ENCODE assay signal across 16 cellular contexts in the genomic region with DNA sequence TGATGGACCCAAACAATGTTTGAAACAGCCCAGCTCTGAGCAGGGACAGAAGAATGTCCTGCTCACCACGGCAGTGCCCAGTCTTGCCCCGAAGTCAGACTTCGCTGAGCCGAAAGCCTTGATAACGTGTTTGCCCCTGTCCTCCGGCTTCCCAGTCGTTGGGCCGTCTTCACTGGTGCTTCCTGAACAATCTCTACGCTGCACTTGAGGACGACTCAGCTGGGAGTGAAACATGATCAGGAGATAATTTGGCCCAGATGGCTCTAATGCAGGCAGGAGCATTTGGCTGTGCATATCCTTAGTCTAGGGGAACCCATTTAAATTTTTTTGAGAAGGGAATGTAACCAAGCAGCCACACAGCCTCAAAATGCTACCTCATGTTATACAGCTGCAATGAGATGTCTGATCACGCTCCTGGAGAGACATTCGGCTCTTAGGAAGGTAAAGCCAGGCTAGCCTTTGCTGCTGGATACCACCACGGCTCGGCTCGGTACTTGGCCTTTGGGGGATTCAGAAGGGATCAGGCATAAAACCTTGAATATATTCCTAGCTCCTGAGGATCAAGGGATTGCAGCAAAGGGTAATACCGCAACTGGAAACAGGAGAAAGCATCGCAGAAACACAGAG. TPM values are rescaled to one million over a fixed set of nuclear protein-coding genes. Genes with fewer than 3 reads are reported as not detected.
A peak's percentile ranks its signal among the peaks of the same experiment; 100 is the strongest.
DNase-seq lines count a peak whose midpoint lies in the region; ATAC-seq and TF ChIP-seq lines count a peak whose summit lies in the region.
"Had no signal": no experiment of that assay in that cellular context is flagged by ENCODE, and none has a peak within 500 bp of the region (broad histone marks: within the 10 kb centered on the region; RNA-seq: fewer than 3 reads in every experiment).

No MANE protein-coding gene starts in this region.

- no peaks in the 10 kb centered on the region for H3K36me3 ChIP-seq in A673 (ENCODE audit: insufficient read depth, low read length, poor library complexity, severe bottlenecking)
- H3K36me3 ChIP-seq in SJCRH30: no peaks in the 10 kb centered on the region
- H3K36me3 ChIP-seq: colonic mucosa, vagina had no signal

- H3K27me3 ChIP-seq in A673 (replicated peaks; ENCODE audit: insufficient read depth, low read depth, low read length, poor library complexity): no peaks in the 10 kb centered on the region
- H3K27me3 ChIP-seq in SJCRH30: no peaks in the 10 kb centered on the region
- H3K27me3 ChIP-seq: colonic mucosa, vagina had no signal

- no peak for ATAC-seq in GM21360 (IDR thresholded peaks at IDR 0.05; ENCODE audit: unreplicated experiment)
- no peak for ATAC-seq in GM21447 (IDR thresholded peaks at IDR 0.05; ENCODE audit: unreplicated experiment)
- ATAC-seq: left cardiac atrium, T-helper 17 cell had no signal

- intact Hi-C loops in A673 (cut with micrococcal nuclease; ENCODE audit: unreplicated experiment): no loop called here

- peak; percentile 62 for DNase-seq in A673 (ENCODE audit: low spot score)
- peak; percentile 90 for DNase-seq in HFF-Myc (ENCODE audit: extremely low read depth, low read depth)
- DNase-seq in SJCRH30: peak; percentile 8 to 31
- DNase-seq in fibroblast of the aortic adventitia (ENCODE audit: low read depth): peak; percentile 32
- no peak for DNase-seq in nucleus accumbens (lab: John Stamatoyannopoulos, UW)
- DNase-seq in activated CD8-positive, alpha-beta memory T cell treated with anti-CD3 and anti-CD28 coated beads, Interleukin-2, amount 50 U/mL, for 4 hours: no peak
- DNase-seq: activated CD8-positive, alpha-beta memory T cell treated with anti-CD3 and anti-CD28 coated beads for 24 hours; activated naive CD4-positive, alpha-beta T cell treated with anti-CD3 and anti-CD28 coated beads for 36 hours; colonic mucosa; left cardiac atrium; NCI-H1048; T-helper 17 cell had no signal

- TF ChIP-seq CTCF in A673 (conservative IDR thresholded peaks at IDR 0.05; ENCODE audit: low read depth, low read length) (no peak), HFF-Myc (IDR thresholded peaks at IDR 0.05; ENCODE audit: low read depth, low read length, missing control alignments) (no peak), fibroblast of the aortic adventitia (IDR thresholded peaks at IDR 0.05; ENCODE audit: insufficient read depth, low read length) (no peak)

- no peaks in the 10 kb centered on the region for H3K4me1 ChIP-seq in A673 (ENCODE audit: insufficient read depth, low read length, poor library complexity, severe bottlenecking)
- H3K4me1 ChIP-seq in SJCRH30: no peaks in the 10 kb centered on the region
- H3K4me1 ChIP-seq: colonic mucosa, vagina had no signal

- H3K27ac ChIP-seq in A673 (ENCODE audit: low read depth, low read length, poor library complexity, severe bottlenecking) (peak overlapping the region; percentile 8), SJCRH30 (no peak overlapping the region)
- H3K27ac ChIP-seq: colonic mucosa, HL-60, vagina had no signal

- POLR2A ChIA-PET in A673 (lab: Charles Lee; ENCODE audit: low non-redundant PET): no interaction called here

- H3K9me3 ChIP-seq in A673 (ENCODE audit: low read depth, low read length, poor library complexity, severe bottlenecking) (no peaks in the 10 kb centered on the region), SJCRH30 (replicated peaks) (no peaks in the 10 kb centered on the region)
- H3K9me3 ChIP-seq: colonic mucosa, vagina had no signal

- CTCF ChIA-PET in A673 (lab: Charles Lee): no interaction called here

- BruUV-seq in A673 (replicated peaks; lab: Mats Ljungman, UMichigan): no TSS peak

- H3K4me3 ChIP-seq in A673 (ENCODE audit: low read depth, low read length, poor library complexity, severe bottlenecking) (no peak overlapping the region), HFF-Myc (replicated peaks; ENCODE audit: low read depth, low read length) (no peak overlapping the region), SJCRH30 (peak overlapping the region; percentile 6; the same call in 1 of the 2 replicates), fibroblast of the aortic adventitia (ENCODE audit: low read depth, low read length) (no peak overlapping the region)
- H3K4me3 ChIP-seq: colonic mucosa, vagina had no signal

RNA-seq across cellular contexts. Expression of gene FECH, which starts 43.6 kb away (rescaled TPM):
- total RNA-seq in A673 (2021): 65.4 and 73.7 TPM in 2 replicates
- total RNA-seq in SJCRH30 (2014; rRNA removed; shearing (Covaris generic)): 11.8 and 12.6 TPM in 2 replicates
- total RNA-seq in fibroblast of the aortic adventitia (ENCODE audit: low replicate concordance): 13.8 and 29.9 TPM in 2 replicates

Comparison
In these comparisons a context has a peak if more than half of its experiments do, and no peak if none do; other contexts are left out.
1. DNase-seq: peak in A673 (single experiment), HFF-Myc (single experiment), SJCRH30 (2 of 2) and fibroblast of the aortic adventitia (single experiment); none in nucleus accumbens (0 of 56) and activated CD8-positive, alpha-beta memory T cell treated with anti-CD3 and anti-CD28 coated beads, Interleukin-2, amount 50 U/mL, for 4 hours (single experiment).